In genomic region chr10:63142136-63142535, GRCh38 we compare ENCODE assay signal across 19 cellular contexts. TPM values are rescaled to one million over a fixed set of nuclear protein-coding genes. Genes with fewer than 3 reads are reported as not detected.
DNase-seq lines count a peak whose midpoint lies in the region; ATAC-seq, FAIRE-seq and TF ChIP-seq lines count a peak whose summit lies in the region.
"Had no signal": no experiment of that assay in that cellular context is flagged by ENCODE, and none has a peak within 500 bp of the region (broad histone marks: within the 10 kb centered on the region; RNA-seq: fewer than 3 reads in every experiment).

No MANE protein-coding gene starts in this region.

- FAIRE-seq in GM19239 (lab: Jason Lieb, UNC) = peak; percentile 55
- FAIRE-seq: GM12892, GM18507, H1, HTR-8/SVneo had no signal

- peak overlapping the region; percentile 64 to 75 (median 73) for H3K27ac ChIP-seq in thyroid gland
- H3K27ac ChIP-seq: BLaER1 treated with 17β-estradiol and CSF1 and Interleukin-3, amounts not matched to agents 10 nM and 100 nM had no signal

- no peaks in the 10 kb centered on the region for H3K27me3 ChIP-seq in thyroid gland
- H3K27me3 ChIP-seq: BLaER1 treated with 17β-estradiol and CSF1 and Interleukin-3, amounts not matched to agents 10 nM and 100 nM had no signal

- H3K27me3 Mint-ChIP-seq in CD14-positive monocyte (ENCODE audit: low read depth in 3 of 3) = no peaks in the 10 kb centered on the region
- H3K27me3 Mint-ChIP-seq in central memory CD8-positive, alpha-beta T cell = no peaks in the 10 kb centered on the region
- H3K27me3 Mint-ChIP-seq: B cell; CD4-positive, CD25-positive, alpha-beta regulatory T cell had no signal

- H3K4me3 ChIP-seq in thyroid gland (replicated peaks in 1 of 3) = no peak overlapping the region
- H3K4me3 ChIP-seq: BLaER1 treated with 17β-estradiol and CSF1 and Interleukin-3, amounts not matched to agents 10 nM and 100 nM had no signal

- H3K4me1 Mint-ChIP-seq in CD14-positive monocyte = peaks cover 51% of the 10 kb centered on the region
- H3K4me1 Mint-ChIP-seq in central memory CD8-positive, alpha-beta T cell = peaks cover 55% of the 10 kb centered on the region

- H3K27ac Mint-ChIP-seq in CD14-positive monocyte = peak overlapping the region in 4 of 7 donors; percentile 7 to 66 (median 22)
- H3K27ac Mint-ChIP-seq in central memory CD8-positive, alpha-beta T cell (ENCODE audit: low read depth) = peak overlapping the region; percentile 16
- H3K27ac Mint-ChIP-seq: B cell; CD4-positive, CD25-positive, alpha-beta regulatory T cell had no signal

- no peak for DNase-seq in CD14-positive monocyte (ENCODE audit: low spot score)
- DNase-seq in GM19239 (ENCODE audit: insufficient read length, low spot score) = no peak
- DNase-seq in central memory CD8-positive, alpha-beta T cell (ENCODE audit: low spot score in 2 of 2) = no peak
- DNase-seq in thyroid gland = peak; percentile 62 to 65
- DNase-seq in nucleus accumbens (lab: John Stamatoyannopoulos, UW) = no peak
- DNase-seq: Caco-2; CD4-positive, CD25-positive, alpha-beta regulatory T cell; DMS153; DMS79; GDM1; H9; IMR-90 had no signal

- no peaks in the 10 kb centered on the region for H3K36me3 ChIP-seq in thyroid gland

- intact Hi-C loops in CD14-positive monocyte (cut with micrococcal nuclease) = loop anchor here in 1 of 2 donors (10.0 kb wide), 1 partner anchor 137 kb away; no protein-coding TSS in a partner anchor
- intact Hi-C loops in thyroid gland (cut with DNase I) = no loop called here

- no peak for TF ChIP-seq POLR2A in thyroid gland (IDR thresholded peaks at IDR 0.05)

- 33 to 46% methylated on average over 6 of the region's 6 CpGs for WGBS in thyroid gland, 2 donors

- peaks cover 37 to 39% of the 10 kb centered on the region in 2 donors for H3K4me1 ChIP-seq in thyroid gland
- H3K4me1 ChIP-seq: Caco-2 had no signal

- H3K9me3 Mint-ChIP-seq in CD14-positive monocyte = no peaks in the 10 kb centered on the region
- no peaks in the 10 kb centered on the region for H3K9me3 Mint-ChIP-seq in central memory CD8-positive, alpha-beta T cell
- H3K9me3 Mint-ChIP-seq: H9 had no signal

- no peak for TF ChIP-seq CTCF in CD14-positive monocyte (IDR thresholded peaks at IDR 0.05)
- TF ChIP-seq CTCF in thyroid gland (IDR thresholded peaks at IDR 0.05) = no peak

- H3K9me3 ChIP-seq in thyroid gland = no peaks in the 10 kb centered on the region
- H3K9me3 ChIP-seq: Caco-2 had no signal

- ATAC-seq in central memory CD8-positive, alpha-beta T cell (replicated peaks; ENCODE audit: extremely low read depth, poor library complexity, severe bottlenecking) = no peak
- ATAC-seq in GM21529 (IDR thresholded peaks at IDR 0.05; ENCODE audit: unreplicated experiment) = no peak

- H3K36me3 Mint-ChIP-seq in CD14-positive monocyte = peaks cover 34 to 54% of the 10 kb centered on the region in 2 donors
- H3K36me3 Mint-ChIP-seq in central memory CD8-positive, alpha-beta T cell (ENCODE audit: insufficient read depth) = peaks cover 15% of the 10 kb centered on the region

- H3K4me3 Mint-ChIP-seq in CD14-positive monocyte = no peak overlapping the region
- H3K4me3 Mint-ChIP-seq in central memory CD8-positive, alpha-beta T cell = no peak overlapping the region
- H3K4me3 Mint-ChIP-seq: B cell, H9 had no signal

RNA-seq across cellular contexts. Expression of gene NRBF2, which starts 9.0 kb away (rescaled TPM):
- 10 to 100 TPM; 17.9 to 38.1 TPM for polyA plus RNA-seq in CD14-positive monocyte
- 10 to 100 TPM in 3 of 4 donors, 1 to 10 TPM in 1; 9.3 to 25.8 (median 15.2) TPM for total RNA-seq in thyroid gland

Comparison
In these comparisons a context has a peak if more than half of its experiments do, and no peak if none do; other contexts are left out.
1. DNase-seq: peak in thyroid gland (2 of 2); none in CD14-positive monocyte (single experiment), GM19239 (single experiment), central memory CD8-positive, alpha-beta T cell (0 of 2) and nucleus accumbens (0 of 56).